34 cellular contexts compared by ENCODE assay signal in genomic region chr17:33819539-33819938, GRCh38.
"Had no signal": no experiment of that assay in that cellular context is flagged by ENCODE, and none has a peak within 500 bp of the region (broad histone marks: within the 10 kb centered on the region; RNA-seq: fewer than 3 reads in every experiment).

No MANE protein-coding gene starts in this region.

- H3K4me2 ChIP-seq: KMS-11 had no signal

- H3K9me3 ChIP-seq: MG63 had no signal

- H3K9ac ChIP-seq: KMS-11 had no signal

- H3K27ac ChIP-seq: KMS-11 had no signal

- H3K4me3 ChIP-seq: MG63 had no signal

- H3K36me3 ChIP-seq: MG63 had no signal

- DNase-seq: Karpas-422, Kasumi-1, MG63, MM.1S, MV-4-11, NCI-H1048, NCI-H1092, NCI-H1092 treated with DMSO at 0.1 percent for 48 hours, NCI-H1105, NCI-H1105 treated with DMSO at 0.1 percent for 48 hours, NCI-H1417, NCI-H1417 treated with DMSO at 0.1 percent for 48 hours, NCI-H1436, NCI-H1436 treated with DMSO at 0.1 percent for 48 hours, NCI-H146, NCI-H1694, NCI-H1694 treated with DMSO at 0.1 percent for 48 hours, NCI-H187, NCI-H187 treated with DMSO at 0.1 percent for 48 hours, NCI-H1930, NCI-H2029, NCI-H2029 treated with DMSO at 0.1 percent for 48 hours, NCI-H2081, NCI-H2081 treated with DMSO at 0.1 percent for 48 hours, NCI-H2107, NCI-H2171, NCI-H2171 treated with DMSO at 0.1 percent for 48 hours, NCI-H2227 treated with DMSO at 0.1 percent for 48 hours, NCI-H226, NCI-H345, NCI-H446, NCI-H446 treated with DMSO at 0.1 percent for 48 hours, NCI-H510A had no signal
